In the genomic region with DNA sequence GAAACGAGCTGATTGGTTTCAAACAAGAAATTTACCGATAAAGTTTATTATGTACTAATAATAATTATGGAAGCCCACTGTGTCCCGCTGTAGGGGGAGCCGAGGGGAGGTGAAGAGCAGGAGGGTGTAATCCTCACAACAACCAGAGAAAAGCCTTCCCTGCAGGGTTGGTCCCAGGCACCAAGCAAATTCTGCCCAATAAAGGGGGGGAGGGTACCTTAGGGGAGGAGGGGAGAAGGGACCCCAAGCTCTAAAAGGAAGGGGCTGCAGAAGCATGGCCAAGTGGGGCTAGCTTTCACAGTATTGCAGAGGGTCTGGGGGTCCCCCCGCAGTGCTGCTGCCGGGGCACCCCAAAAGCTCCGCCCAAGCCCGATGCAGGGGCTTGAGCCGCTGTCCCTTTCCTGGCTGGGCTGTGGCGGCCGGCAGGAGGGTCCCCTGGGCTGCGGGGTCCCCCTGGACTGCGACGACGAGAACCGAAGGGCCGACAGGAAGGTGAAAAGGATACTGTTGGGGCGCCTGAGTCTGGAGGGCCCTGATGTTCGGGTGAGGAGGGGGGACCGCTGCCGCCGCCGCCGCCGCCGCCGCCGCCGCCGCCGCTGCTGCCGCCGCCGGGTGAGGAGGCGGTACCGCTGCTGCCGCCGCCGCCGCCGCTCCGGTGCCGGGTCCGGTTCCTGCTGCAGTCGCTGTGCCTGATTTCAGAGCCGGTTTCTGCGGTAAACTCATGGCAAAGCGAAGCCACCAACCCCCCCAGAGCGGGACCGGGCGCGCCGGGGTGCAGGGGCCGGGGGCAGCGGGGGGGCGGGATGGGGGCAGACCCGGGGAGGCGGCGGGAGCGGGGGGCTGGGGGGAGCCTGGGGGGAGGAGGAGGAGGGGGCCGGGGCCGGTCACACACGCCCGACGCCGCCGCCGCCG, we compare ENCODE assay signal across 1 cellular context.
TF ChIP-seq lines count a peak whose summit lies in the region.

No MANE protein-coding gene starts in this region.

TF ChIP-seq in GM12878, 131 proteins besides CTCF, POLR2A, EP300 and RAD21 (continued from another document):
- TF ChIP-seq, protein P1, sequence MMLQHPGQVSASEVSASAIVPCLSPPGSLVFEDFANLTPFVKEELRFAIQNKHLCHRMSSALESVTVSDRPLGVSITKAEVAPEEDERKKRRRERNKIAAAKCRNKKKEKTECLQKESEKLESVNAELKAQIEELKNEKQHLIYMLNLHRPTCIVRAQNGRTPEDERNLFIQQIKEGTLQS (IDR thresholded peaks at IDR 0.05; ENCODE audit: borderline replicate concordance, extremely low read depth, low read depth, low read length): no peak
- no peak for TF ChIP-seq CHD2 (IDR thresholded peaks at IDR 0.05; ENCODE audit: borderline replicate concordance, low read depth, low read length)
- no peak for TF ChIP-seq TCF12 (IDR thresholded peaks at IDR 0.05; ENCODE audit: low read depth, low read length)
- no peak for TF ChIP-seq SMARCA5 (IDR thresholded peaks at IDR 0.05)
- no peak for TF ChIP-seq NRF1 (conservative IDR thresholded peaks at IDR 0.05; ENCODE audit: low read depth, low read length)
- TF ChIP-seq RB1 (IDR thresholded peaks at IDR 0.05; ENCODE audit: borderline replicate concordance): no peak
- TF ChIP-seq ASH2L (IDR thresholded peaks at IDR 0.05; ENCODE audit: borderline replicate concordance, low read depth): no peak
- no peak for TF ChIP-seq NR2C2 (IDR thresholded peaks at IDR 0.05; ENCODE audit: borderline replicate concordance, control insufficient read depth, insufficient read length, low read depth)
- TF ChIP-seq, protein P2, sequence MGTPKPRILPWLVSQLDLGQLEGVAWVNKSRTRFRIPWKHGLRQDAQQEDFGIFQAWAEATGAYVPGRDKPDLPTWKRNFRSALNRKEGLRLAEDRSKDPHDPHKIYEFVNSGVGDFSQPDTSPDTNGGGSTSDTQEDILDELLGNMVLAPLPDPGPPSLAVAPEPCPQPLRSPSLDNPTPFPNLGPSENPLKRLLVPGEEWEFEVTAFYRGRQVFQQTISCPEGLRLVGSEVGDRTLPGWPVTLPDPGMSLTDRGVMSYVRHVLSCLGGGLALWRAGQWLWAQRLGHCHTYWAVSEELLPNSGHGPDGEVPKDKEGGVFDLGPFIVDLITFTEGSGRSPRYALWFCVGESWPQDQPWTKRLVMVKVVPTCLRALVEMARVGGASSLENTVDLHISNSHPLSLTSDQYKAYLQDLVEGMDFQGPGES (IDR thresholded peaks at IDR 0.05): no peak
- TF ChIP-seq IKZF1 (conservative IDR thresholded peaks at IDR 0.05): 0 out of 2 replicates have a peak, but pooled peaks have one; percentile 42
- peak; percentile 5 for TF ChIP-seq DPF2 (IDR thresholded peaks at IDR 0.05)
- TF ChIP-seq GABPA (IDR thresholded peaks at IDR 0.05; ENCODE audit: low read depth): no peak
- TF ChIP-seq EZH2 (IDR thresholded peaks at IDR 0.05; ENCODE audit: borderline replicate concordance, control insufficient read depth, low read depth, low read length): no peak
- TF ChIP-seq SREBF2 (IDR thresholded peaks at IDR 0.05; ENCODE audit: low read length): no peak
- TF ChIP-seq CHD4 (IDR thresholded peaks at IDR 0.05): no peak
- TF ChIP-seq IKZF2 (IDR thresholded peaks at IDR 0.05): no peak; a peak in 1 of 4 replicates
- TF ChIP-seq GATAD2B (conservative IDR thresholded peaks at IDR 0.05; ENCODE audit: low read depth): 0 out of 2 replicates have a peak, but pooled peaks have one; percentile 20
- no peak for TF ChIP-seq SMAD5 (IDR thresholded peaks at IDR 0.05; ENCODE audit: low read depth)
- TF ChIP-seq, protein P3, sequence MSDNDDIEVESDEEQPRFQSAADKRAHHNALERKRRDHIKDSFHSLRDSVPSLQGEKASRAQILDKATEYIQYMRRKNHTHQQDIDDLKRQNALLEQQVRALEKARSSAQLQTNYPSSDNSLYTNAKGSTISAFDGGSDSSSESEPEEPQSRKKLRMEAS (IDR thresholded peaks at IDR 0.05; ENCODE audit: low read depth, low read length): no peak
- no peak for TF ChIP-seq RBBP5 (conservative IDR thresholded peaks at IDR 0.05)
- no peak for TF ChIP-seq SP1 (IDR thresholded peaks at IDR 0.05; ENCODE audit: low read depth, low read length)
- peak; percentile 82 for TF ChIP-seq LARP7 (IDR thresholded peaks at IDR 0.05)
- no peak for TF ChIP-seq HDAC2 (IDR thresholded peaks at IDR 0.05)
- no peak for TF ChIP-seq SMC3 (IDR thresholded peaks at IDR 0.05; ENCODE audit: borderline replicate concordance, low read length)
- no peak for TF ChIP-seq NR2C1 (IDR thresholded peaks at IDR 0.05)
- TF ChIP-seq, protein P4, sequence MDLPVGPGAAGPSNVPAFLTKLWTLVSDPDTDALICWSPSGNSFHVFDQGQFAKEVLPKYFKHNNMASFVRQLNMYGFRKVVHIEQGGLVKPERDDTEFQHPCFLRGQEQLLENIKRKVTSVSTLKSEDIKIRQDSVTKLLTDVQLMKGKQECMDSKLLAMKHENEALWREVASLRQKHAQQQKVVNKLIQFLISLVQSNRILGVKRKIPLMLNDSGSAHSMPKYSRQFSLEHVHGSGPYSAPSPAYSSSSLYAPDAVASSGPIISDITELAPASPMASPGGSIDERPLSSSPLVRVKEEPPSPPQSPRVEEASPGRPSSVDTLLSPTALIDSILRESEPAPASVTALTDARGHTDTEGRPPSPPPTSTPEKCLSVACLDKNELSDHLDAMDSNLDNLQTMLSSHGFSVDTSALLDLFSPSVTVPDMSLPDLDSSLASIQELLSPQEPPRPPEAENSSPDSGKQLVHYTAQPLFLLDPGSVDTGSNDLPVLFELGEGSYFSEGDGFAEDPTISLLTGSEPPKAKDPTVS (IDR thresholded peaks at IDR 0.05; ENCODE audit: low read depth, low read length): no peak
- TF ChIP-seq RUNX3 (IDR thresholded peaks at IDR 0.05; ENCODE audit: low read length): peak; percentile 2; the same call in 1 of the 2 replicates
- TF ChIP-seq, protein P5, sequence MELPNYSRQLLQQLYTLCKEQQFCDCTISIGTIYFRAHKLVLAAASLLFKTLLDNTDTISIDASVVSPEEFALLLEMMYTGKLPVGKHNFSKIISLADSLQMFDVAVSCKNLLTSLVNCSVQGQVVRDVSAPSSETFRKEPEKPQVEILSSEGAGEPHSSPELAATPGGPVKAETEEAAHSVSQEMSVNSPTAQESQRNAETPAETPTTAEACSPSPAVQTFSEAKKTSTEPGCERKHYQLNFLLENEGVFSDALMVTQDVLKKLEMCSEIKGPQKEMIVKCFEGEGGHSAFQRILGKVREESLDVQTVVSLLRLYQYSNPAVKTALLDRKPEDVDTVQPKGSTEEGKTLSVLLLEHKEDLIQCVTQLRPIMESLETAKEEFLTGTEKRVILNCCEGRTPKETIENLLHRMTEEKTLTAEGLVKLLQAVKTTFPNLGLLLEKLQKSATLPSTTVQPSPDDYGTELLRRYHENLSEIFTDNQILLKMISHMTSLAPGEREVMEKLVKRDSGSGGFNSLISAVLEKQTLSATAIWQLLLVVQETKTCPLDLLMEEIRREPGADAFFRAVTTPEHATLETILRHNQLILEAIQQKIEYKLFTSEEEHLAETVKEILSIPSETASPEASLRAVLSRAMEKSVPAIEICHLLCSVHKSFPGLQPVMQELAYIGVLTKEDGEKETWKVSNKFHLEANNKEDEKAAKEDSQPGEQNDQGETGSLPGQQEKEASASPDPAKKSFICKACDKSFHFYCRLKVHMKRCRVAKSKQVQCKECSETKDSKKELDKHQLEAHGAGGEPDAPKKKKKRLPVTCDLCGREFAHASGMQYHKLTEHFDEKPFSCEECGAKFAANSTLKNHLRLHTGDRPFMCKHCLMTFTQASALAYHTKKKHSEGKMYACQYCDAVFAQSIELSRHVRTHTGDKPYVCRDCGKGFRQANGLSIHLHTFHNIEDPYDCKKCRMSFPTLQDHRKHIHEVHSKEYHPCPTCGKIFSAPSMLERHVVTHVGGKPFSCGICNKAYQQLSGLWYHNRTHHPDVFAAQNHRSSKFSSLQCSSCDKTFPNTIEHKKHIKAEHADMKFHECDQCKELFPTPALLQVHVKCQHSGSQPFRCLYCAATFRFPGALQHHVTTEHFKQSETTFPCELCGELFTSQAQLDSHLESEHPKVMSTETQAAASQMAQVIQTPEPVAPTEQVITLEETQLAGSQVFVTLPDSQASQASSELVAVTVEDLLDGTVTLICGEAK (IDR thresholded peaks at IDR 0.05; ENCODE audit: borderline replicate concordance): peak; percentile 72; the same call in 1 of the 2 replicates
- TF ChIP-seq, protein P6, sequence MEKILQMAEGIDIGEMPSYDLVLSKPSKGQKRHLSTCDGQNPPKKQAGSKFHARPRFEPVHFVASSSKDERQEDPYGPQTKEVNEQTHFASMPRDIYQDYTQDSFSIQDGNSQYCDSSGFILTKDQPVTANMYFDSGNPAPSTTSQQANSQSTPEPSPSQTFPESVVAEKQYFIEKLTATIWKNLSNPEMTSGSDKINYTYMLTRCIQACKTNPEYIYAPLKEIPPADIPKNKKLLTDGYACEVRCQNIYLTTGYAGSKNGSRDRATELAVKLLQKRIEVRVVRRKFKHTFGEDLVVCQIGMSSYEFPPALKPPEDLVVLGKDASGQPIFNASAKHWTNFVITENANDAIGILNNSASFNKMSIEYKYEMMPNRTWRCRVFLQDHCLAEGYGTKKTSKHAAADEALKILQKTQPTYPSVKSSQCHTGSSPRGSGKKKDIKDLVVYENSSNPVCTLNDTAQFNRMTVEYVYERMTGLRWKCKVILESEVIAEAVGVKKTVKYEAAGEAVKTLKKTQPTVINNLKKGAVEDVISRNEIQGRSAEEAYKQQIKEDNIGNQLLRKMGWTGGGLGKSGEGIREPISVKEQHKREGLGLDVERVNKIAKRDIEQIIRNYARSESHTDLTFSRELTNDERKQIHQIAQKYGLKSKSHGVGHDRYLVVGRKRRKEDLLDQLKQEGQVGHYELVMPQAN (conservative IDR thresholded peaks at IDR 0.05): 0 out of 2 replicates have a peak, but pooled peaks have one; percentile 36
- TF ChIP-seq BHLHE40 (IDR thresholded peaks at IDR 0.05; ENCODE audit: borderline replicate concordance in 1 of 2, low read depth in 2 of 2, low read length in 1 of 2): 0 out of 4 replicates have a peak, but pooled peaks of 1 of the 2 experiments have one; percentile 8
- TF ChIP-seq PAX8 (IDR thresholded peaks at IDR 0.05): no peak
- TF ChIP-seq, protein P7, sequence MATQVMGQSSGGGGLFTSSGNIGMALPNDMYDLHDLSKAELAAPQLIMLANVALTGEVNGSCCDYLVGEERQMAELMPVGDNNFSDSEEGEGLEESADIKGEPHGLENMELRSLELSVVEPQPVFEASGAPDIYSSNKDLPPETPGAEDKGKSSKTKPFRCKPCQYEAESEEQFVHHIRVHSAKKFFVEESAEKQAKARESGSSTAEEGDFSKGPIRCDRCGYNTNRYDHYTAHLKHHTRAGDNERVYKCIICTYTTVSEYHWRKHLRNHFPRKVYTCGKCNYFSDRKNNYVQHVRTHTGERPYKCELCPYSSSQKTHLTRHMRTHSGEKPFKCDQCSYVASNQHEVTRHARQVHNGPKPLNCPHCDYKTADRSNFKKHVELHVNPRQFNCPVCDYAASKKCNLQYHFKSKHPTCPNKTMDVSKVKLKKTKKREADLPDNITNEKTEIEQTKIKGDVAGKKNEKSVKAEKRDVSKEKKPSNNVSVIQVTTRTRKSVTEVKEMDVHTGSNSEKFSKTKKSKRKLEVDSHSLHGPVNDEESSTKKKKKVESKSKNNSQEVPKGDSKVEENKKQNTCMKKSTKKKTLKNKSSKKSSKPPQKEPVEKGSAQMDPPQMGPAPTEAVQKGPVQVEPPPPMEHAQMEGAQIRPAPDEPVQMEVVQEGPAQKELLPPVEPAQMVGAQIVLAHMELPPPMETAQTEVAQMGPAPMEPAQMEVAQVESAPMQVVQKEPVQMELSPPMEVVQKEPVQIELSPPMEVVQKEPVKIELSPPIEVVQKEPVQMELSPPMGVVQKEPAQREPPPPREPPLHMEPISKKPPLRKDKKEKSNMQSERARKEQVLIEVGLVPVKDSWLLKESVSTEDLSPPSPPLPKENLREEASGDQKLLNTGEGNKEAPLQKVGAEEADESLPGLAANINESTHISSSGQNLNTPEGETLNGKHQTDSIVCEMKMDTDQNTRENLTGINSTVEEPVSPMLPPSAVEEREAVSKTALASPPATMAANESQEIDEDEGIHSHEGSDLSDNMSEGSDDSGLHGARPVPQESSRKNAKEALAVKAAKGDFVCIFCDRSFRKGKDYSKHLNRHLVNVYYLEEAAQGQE (IDR thresholded peaks at IDR 0.05; ENCODE audit: low read depth, low read length): no peak
- peak; percentile 23; the same call in 1 of the 2 replicates for TF ChIP-seq EED (IDR thresholded peaks at IDR 0.05; ENCODE audit: low read depth)
- TF ChIP-seq BMI1 (IDR thresholded peaks at IDR 0.05; ENCODE audit: borderline replicate concordance): no peak
